In genomic region chr12:22275847-22276246, GRCh38 we compare ENCODE assay signal across 9 cellular contexts. TPM values are rescaled to one million over a fixed set of nuclear protein-coding genes. Genes with fewer than 3 reads are reported as not detected.
A peak's percentile ranks its signal among the peaks of the same experiment; 100 is the strongest.
DNase-seq lines count a peak whose midpoint lies in the region; ATAC-seq and TF ChIP-seq lines count a peak whose summit lies in the region.
"Had no signal": no experiment of that assay in that cellular context is flagged by ENCODE, and none has a peak within 500 bp of the region (broad histone marks: within the 10 kb centered on the region; RNA-seq: fewer than 3 reads in every experiment).

No MANE protein-coding gene starts in this region.

- POLR2A ChIA-PET in IMR-90 (lab: Charles Lee; ENCODE audit: unreplicated experiment), result no interaction called here
- POLR2A ChIA-PET in activated CD4-positive, alpha-beta memory T cell treated with anti-CD3 and anti-CD28 coated beads for 36 hours (lab: Charles Lee), result no interaction called here

- peak overlapping the region; percentile 55; the same call in 1 of the 2 replicates for H2AK5ac ChIP-seq in IMR-90 (ENCODE audit: low read depth, low read length)

- H3K23ac ChIP-seq in IMR-90 (ENCODE audit: low read depth, low read length), result peak overlapping the region; percentile 94

- no peak overlapping the region; the same call in 1 of the 2 replicates for H4K5ac ChIP-seq in IMR-90 (ENCODE audit: low read depth, low read length)

- peak; percentile 21; the same call in 1 of the 2 replicates for TF ChIP-seq RAD21 in IMR-90 (IDR thresholded peaks at IDR 0.05; ENCODE audit: low read length)

- WGBS in IMR-90 (ENCODE audit: extremely low coverage in 2 of 2, insufficient read length in 1 of 2), 2 experiments, result no CpG with 5 or more reads among the region's 2 CpGs
- WGBS in upper lobe of left lung, 2 donors, result 40 to 54% methylated on average over 2 of the region's 2 CpGs

- H3K9me3 ChIP-seq in IMR-90 (ENCODE audit: control insufficient read depth, insufficient read depth, low read length) (no peaks in the 10 kb centered on the region), lower lobe of right lung (no peaks in the 10 kb centered on the region), upper lobe of left lung (no peaks in the 10 kb centered on the region)

- intact Hi-C loops in IMR-90 (cut with micrococcal nuclease), result loop anchor here (1.0 kb wide), 1 partner anchor 7 kb away; no protein-coding TSS in a partner anchor
- intact Hi-C loops in lower lobe of right lung (cut with DNase I), result no loop called here
- intact Hi-C loops in activated CD4-positive, alpha-beta memory T cell treated with anti-CD3 and anti-CD28 coated beads for 36 hours (cut with micrococcal nuclease), result no loop called here

- TF ChIP-seq POLR2A in IMR-90 (IDR thresholded peaks at IDR 0.05; ENCODE audit: low read depth, low read length), result no peak
- TF ChIP-seq POLR2A in upper lobe of left lung (IDR thresholded peaks at IDR 0.05), result no peak

- dilution Hi-C loops in IMR-90 (cut with HindIII; ENCODE audit: low sequenced_read_pairs, unreplicated experiment), result no loop called here

- no peak overlapping the region for H3K27ac Mint-ChIP-seq in activated CD4-positive, alpha-beta memory T cell treated with anti-CD3 and anti-CD28 coated beads for 36 hours
- H3K27ac Mint-ChIP-seq: stimulated activated naive B cell treated with anti-CD40 and anti-IgM and Interleukin-4, amounts not matched to agents 10 μg/mL and 1 μg/mL and 100 μg/mL, for 72 hours had no signal

- peak overlapping the region; percentile 98 for H2BK120ac ChIP-seq in IMR-90 (ENCODE audit: low read depth, low read length)

- H3K4me3 ChIP-seq in IMR-90 (ENCODE audit: insufficient read depth, low read depth, low read length) (no peak overlapping the region), lower lobe of right lung (no peak overlapping the region), upper lobe of left lung (no peak overlapping the region)

- peak; percentile 99 for ATAC-seq in IMR-90 (ENCODE audit: low read depth)
- ATAC-seq in lower lobe of right lung, result peak; percentile 87 to 91
- ATAC-seq in upper lobe of left lung (ENCODE audit: low FRiP score in 2 of 2), result peak; percentile 92 to 97
- no peak for ATAC-seq in HG03280 (IDR thresholded peaks at IDR 0.05; ENCODE audit: unreplicated experiment)
- ATAC-seq: stimulated activated naive B cell treated with anti-CD40 and anti-IgM and Interleukin-4, amounts not matched to agents 10 μg/mL and 1 μg/mL and 100 μg/mL, for 72 hours had no signal

- H3K18ac ChIP-seq in IMR-90 (ENCODE audit: low read depth, low read length), result peak overlapping the region; percentile 79

- peak overlapping the region; percentile 98; the same call in 2 of the 3 replicates for H2BK15ac ChIP-seq in IMR-90 (ENCODE audit: low read depth, low read length)

- H3K27me3 ChIP-seq in IMR-90 (ENCODE audit: control insufficient read depth, insufficient read depth, low read length) (no peaks in the 10 kb centered on the region), lower lobe of right lung (ENCODE audit: low read depth) (no peaks in the 10 kb centered on the region), upper lobe of left lung (no peaks in the 10 kb centered on the region)

- H3K27ac ChIP-seq in IMR-90 (ENCODE audit: insufficient read depth, low read length) (peak overlapping the region; percentile 92), lower lobe of right lung (peak overlapping the region; percentile 73), upper lobe of left lung (peak overlapping the region in 3 of 4 donors; percentile 51 to 79 (median 71))

- H3K56ac ChIP-seq in IMR-90 (ENCODE audit: extremely low read depth, insufficient read depth, low read length), result peak overlapping the region; percentile 94; the same call in 1 of the 2 replicates

- peaks cover 6% of the 10 kb centered on the region for H3K36me3 Mint-ChIP-seq in activated CD4-positive, alpha-beta memory T cell treated with anti-CD3 and anti-CD28 coated beads for 36 hours
- H3K36me3 Mint-ChIP-seq: stimulated activated naive B cell treated with anti-CD40 and anti-IgM and Interleukin-4, amounts not matched to agents 10 μg/mL and 1 μg/mL and 100 μg/mL, for 72 hours had no signal

- peak overlapping the region; percentile 96 for H3K4ac ChIP-seq in IMR-90 (ENCODE audit: low read depth, low read length)

- in situ Hi-C loops in IMR-90 (cut with MboI; ENCODE audit: low sequenced_read_pairs), result no loop called here

- no peak for TF ChIP-seq CTCF in IMR-90 (conservative IDR thresholded peaks at IDR 0.05; ENCODE audit: low read depth, low read length)
- TF ChIP-seq CTCF in lower lobe of right lung (IDR thresholded peaks at IDR 0.05), result no peak
- TF ChIP-seq CTCF in upper lobe of left lung (IDR thresholded peaks at IDR 0.05), result no peak

- H3K4me1 ChIP-seq in IMR-90 (ENCODE audit: control insufficient read depth, insufficient read depth, low read length), result peaks cover 10% of the 10 kb centered on the region
- no peaks in the 10 kb centered on the region for H3K4me1 ChIP-seq in lower lobe of right lung
- H3K4me1 ChIP-seq in upper lobe of left lung, result no peaks in the 10 kb centered on the region

- no peak overlapping the region for H3K4me3 Mint-ChIP-seq in activated CD4-positive, alpha-beta memory T cell treated with anti-CD3 and anti-CD28 coated beads for 36 hours
- H3K4me3 Mint-ChIP-seq: stimulated activated naive B cell treated with anti-CD40 and anti-IgM and Interleukin-4, amounts not matched to agents 10 μg/mL and 1 μg/mL and 100 μg/mL, for 72 hours had no signal

- H4K91ac ChIP-seq in IMR-90 (ENCODE audit: insufficient read depth, low read depth, low read length), result peak overlapping the region; percentile 98

- H3K36me3 ChIP-seq in IMR-90 (ENCODE audit: control insufficient read depth, insufficient read depth, low read length) (no peaks in the 10 kb centered on the region), lower lobe of right lung (no peaks in the 10 kb centered on the region), upper lobe of left lung (no peaks in the 10 kb centered on the region)

- H3K9me3 Mint-ChIP-seq in activated CD4-positive, alpha-beta memory T cell treated with anti-CD3 and anti-CD28 coated beads for 36 hours, result no peaks in the 10 kb centered on the region
- H3K9me3 Mint-ChIP-seq: stimulated activated naive B cell treated with anti-CD40 and anti-IgM and Interleukin-4, amounts not matched to agents 10 μg/mL and 1 μg/mL and 100 μg/mL, for 72 hours had no signal

- no TSS peak for BruUV-seq in IMR-90 (replicated peaks; lab: Mats Ljungman, UMichigan)

- H3K14ac ChIP-seq in IMR-90 (replicated peaks; ENCODE audit: low read depth, low read length), result peak overlapping the region; percentile 88

- no peak for TF ChIP-seq EP300 in upper lobe of left lung (IDR thresholded peaks at IDR 0.05)

- DNase-seq in IMR-90, result peak; percentile 99
- peak; percentile 97 for DNase-seq in dedifferentiated amniotic fluid mesenchymal stem cell (ENCODE audit: extremely low spot score)
- peak; percentile 62 for DNase-seq in lower lobe of right lung
- peak; percentile 15 to 56 for DNase-seq in upper lobe of left lung
- no peak for DNase-seq in NCI-H2171 treated with DMSO at 0.1 percent for 48 hours (lab: John Stamatoyannopoulos, UW)
- no peak for DNase-seq in activated CD4-positive, alpha-beta memory T cell treated with anti-CD3 and anti-CD28 coated beads for 36 hours
- no peak for DNase-seq in activated CD4-positive, alpha-beta T cell treated with anti-CD3 and anti-CD28 coated beads for 1 hour
- DNase-seq: stimulated activated naive B cell treated with anti-CD40 and anti-IgM and Interleukin-4, amounts not matched to agents 10 μg/mL and 1 μg/mL and 100 μg/mL, for 72 hours had no signal

- H2AFZ ChIP-seq in IMR-90 (replicated peaks; ENCODE audit: low read length, poor library complexity), result peak overlapping the region; percentile 80

- peak overlapping the region; percentile 70 for H2BK5ac ChIP-seq in IMR-90 (ENCODE audit: low read depth, low read length, poor library complexity, severe bottlenecking)

- H2BK20ac ChIP-seq in IMR-90 (ENCODE audit: low read depth, low read length), result peak overlapping the region; percentile 97

- no peaks in the 10 kb centered on the region for H3K79me1 ChIP-seq in IMR-90 (ENCODE audit: low read depth in 1 of 2, low read length in 2 of 2)

- 0 out of 2 replicates have a peak, but pooled peaks cover 2% of the 10 kb centered on the region for H3K9me1 ChIP-seq in IMR-90 (ENCODE audit: insufficient read depth, low read length)

- CTCF ChIA-PET in IMR-90 (lab: Yijun Ruan, JAX), result interaction anchor here (1.0 to 1.1 kb wide), 2 partner anchors 12 to 59 kb away, joined by 5 read pairs; no protein-coding TSS in a partner anchor
- CTCF ChIA-PET in activated CD4-positive, alpha-beta memory T cell treated with anti-CD3 and anti-CD28 coated beads for 36 hours (lab: Charles Lee), result interaction anchor here (0.6 kb wide), 2 partner anchors 86 to 193 kb away, joined by 3 read pairs; no protein-coding TSS in a partner anchor

- H3K4me2 ChIP-seq in IMR-90 (ENCODE audit: low read depth, low read length), result no peak overlapping the region

- no peaks in the 10 kb centered on the region for H4K20me1 ChIP-seq in IMR-90 (ENCODE audit: insufficient read depth, low read length)

- peak overlapping the region; percentile 44 to 90; a peak in 3 of 4 replicates for H4K8ac ChIP-seq in IMR-90 (ENCODE audit: low read depth in 2 of 2, low read length in 2 of 2)

- H3K9ac ChIP-seq in IMR-90 (ENCODE audit: low read depth, low read length), result no peak overlapping the region

- no peaks in the 10 kb centered on the region for H3K27me3 Mint-ChIP-seq in activated CD4-positive, alpha-beta memory T cell treated with anti-CD3 and anti-CD28 coated beads for 36 hours

- H2AK9ac ChIP-seq in IMR-90 (replicated peaks; ENCODE audit: low read depth, low read length, poor library complexity), result peak overlapping the region; percentile 86

- peaks cover 1% of the 10 kb centered on the region for H3K4me1 Mint-ChIP-seq in activated CD4-positive, alpha-beta memory T cell treated with anti-CD3 and anti-CD28 coated beads for 36 hours (ENCODE audit: low read depth)

TF ChIP-seq in IMR-90, 13 proteins besides CTCF, POLR2A, EP300 and RAD21 (continues in another document):
- TF ChIP-seq MXI1 (IDR thresholded peaks at IDR 0.05; ENCODE audit: borderline replicate concordance, low read depth, low read length), result no peak
- 0 out of 2 replicates have a peak, but pooled peaks have one; percentile 47 for TF ChIP-seq MAZ (IDR thresholded peaks at IDR 0.05; ENCODE audit: borderline replicate concordance, low read depth, low read length)
- 0 out of 2 replicates have a peak, but pooled peaks have one; percentile 15 for TF ChIP-seq MAFK (IDR thresholded peaks at IDR 0.05; ENCODE audit: low read depth, low read length)
- peak; percentile 48; the same call in 1 of the 2 replicates for TF ChIP-seq RFX5 (IDR thresholded peaks at IDR 0.05; ENCODE audit: low read depth, low read length)
- no peak for TF ChIP-seq CHD1 (IDR thresholded peaks at IDR 0.05; ENCODE audit: low read depth, low read length)

RNA-seq across cellular contexts. Expression of gene ST8SIA1, which starts 58.7 kb away (rescaled TPM):
- total RNA-seq in IMR-90 (2012; rRNA removed) (0.28 TPM in 1 of 2 replicates, not detected in the other), lower lobe of right lung (9.1 TPM), upper lobe of left lung (10 to 100 TPM in 1 of 6 donors, 1 to 10 TPM in 5; 1.4 to 10.5 (median 4.1) TPM)
- not detected in 2 replicates for polyA plus RNA-seq in IMR-90 (2012; rRNA removed)
- not detected in 2 replicates for polyA plus RNA-seq in IMR-90 (2012; cell fraction: cytosol; rRNA removed)
- polyA plus RNA-seq in IMR-90 (2012; cell fraction: nucleus; rRNA removed; ENCODE audit: low replicate concordance), result not detected in 2 replicates
- total RNA-seq in activated CD4-positive, alpha-beta memory T cell treated with anti-CD3 and anti-CD28 coated beads for 36 hours, result 1 to 10 TPM; 9.5 to 9.6 TPM

Comparison
In these comparisons a context has a peak if more than half of its experiments do, and no peak if none do; other contexts are left out.
1. DNase-seq: peak in IMR-90 (single experiment), dedifferentiated amniotic fluid mesenchymal stem cell (single experiment), lower lobe of right lung (single experiment) and upper lobe of left lung (2 of 2); none in NCI-H2171 treated with DMSO at 0.1 percent for 48 hours (single experiment), activated CD4-positive, alpha-beta memory T cell treated with anti-CD3 and anti-CD28 coated beads for 36 hours (single experiment) and activated CD4-positive, alpha-beta T cell treated with anti-CD3 and anti-CD28 coated beads for 1 hour (single experiment).
2. Peak in every context shown above with its lines, with median percentiles within 50 percentile points of each other: H3K27ac ChIP-seq.